In the genomic region with DNA sequence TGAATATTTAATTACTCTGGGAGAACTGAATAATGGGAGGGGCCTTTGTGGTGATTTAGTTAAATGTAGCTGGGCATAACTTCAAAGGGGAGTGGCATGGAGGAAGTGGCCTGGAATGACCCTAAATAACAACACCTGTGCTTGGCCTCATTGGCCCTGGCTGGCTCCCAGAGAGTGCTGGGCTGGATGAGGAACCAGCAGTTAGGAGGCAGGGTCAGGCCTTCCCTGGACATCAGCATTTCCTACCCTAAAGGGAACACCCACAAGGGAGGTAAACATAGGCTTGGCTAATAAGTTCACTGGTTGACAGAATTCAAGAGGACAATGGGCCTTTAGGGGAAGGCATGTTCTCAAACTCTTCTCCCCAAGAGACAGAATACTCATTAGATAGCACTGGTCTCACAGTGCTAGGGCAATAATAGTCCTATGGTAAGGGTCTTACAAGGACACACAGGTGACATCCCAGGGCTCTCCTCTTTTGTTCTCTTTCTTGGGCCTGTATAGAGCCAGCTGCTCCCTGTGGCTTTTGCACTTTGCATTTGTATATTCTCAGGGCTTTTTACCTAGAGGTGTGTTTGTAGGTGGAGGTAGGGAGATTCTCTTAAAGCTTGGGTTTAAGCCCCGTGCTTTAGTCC, we compare ENCODE assay signal across 17 cellular contexts.
"Had no signal": no experiment of that assay in that cellular context is flagged by ENCODE, and none has a peak within 500 bp of the region (broad histone marks: within the 10 kb centered on the region; RNA-seq: fewer than 3 reads in every experiment).

No MANE protein-coding gene starts in this region.

- H3K27ac ChIP-seq: body of pancreas, esophagus muscularis mucosa, hepatocyte, left ventricle myocardium inferior, neutrophil, tibial artery, vagina had no signal

- H3K4me1 ChIP-seq: body of pancreas, esophagus muscularis mucosa, left ventricle myocardium inferior, tibial artery, vagina had no signal

- H3K27me3 ChIP-seq: body of pancreas, esophagus muscularis mucosa, hepatocyte, neutrophil, tibial artery, vagina had no signal

- DNase-seq: activated CD4-positive, alpha-beta T cell treated with anti-CD3 and anti-CD28 coated beads, Interleukin-2, amount 10 ng/mL, durations not matched to agents 7 days and 5 days; activated CD8-positive, alpha-beta memory T cell treated with anti-CD3 and anti-CD28 coated beads for 24 hours; activated gamma-delta T cell treated with Interleukin-2 at 50 U/mL for 16 hours; body of pancreas; left ventricle myocardium inferior; natural killer cell; retina; stimulated activated CD4-positive, alpha-beta T cell treated with anti-CD3 and anti-CD28 coated beads, Interleukin-15, amount 100 ng/mL, for 24 hours; stimulated activated CD4-positive, alpha-beta T cell treated with anti-CD3 and anti-CD28 coated beads, Interleukin-4, amount 100 ng/mL, for 1 hour; stimulated activated naive B cell treated with anti-CD40 and anti-IgM and Interleukin-4, amounts not matched to agents 10 μg/mL and 1 μg/mL and 100 μg/mL, for 72 hours; tibial artery had no signal

- H3K4me3 ChIP-seq: body of pancreas, esophagus muscularis mucosa, hepatocyte, left ventricle myocardium inferior, tibial artery, vagina had no signal

- H3K36me3 ChIP-seq: esophagus muscularis mucosa, left ventricle myocardium inferior, neutrophil, tibial artery, vagina had no signal

- FAIRE-seq: colon, keratinocyte had no signal

- H3K9me3 ChIP-seq: neutrophil, vagina had no signal

- ATAC-seq: body of pancreas; natural killer cell; stimulated activated naive B cell treated with anti-CD40 and anti-IgM and Interleukin-4, amounts not matched to agents 10 μg/mL and 1 μg/mL and 100 μg/mL, for 72 hours had no signal
